Comparison of ENCODE assay signal across 23 cellular contexts in genomic region chr1:38062361-38063288, GRCh38. TPM values are rescaled to one million over a fixed set of nuclear protein-coding genes. Genes with fewer than 3 reads are reported as not detected.
A peak's percentile ranks its signal among the peaks of the same experiment; 100 is the strongest.
DNase-seq lines count a peak whose midpoint lies in the region; ATAC-seq and TF ChIP-seq lines count a peak whose summit lies in the region.
"Had no signal": no experiment of that assay in that cellular context is flagged by ENCODE, and none has a peak within 500 bp of the region (broad histone marks: within the 10 kb centered on the region; RNA-seq: fewer than 3 reads in every experiment).

No MANE protein-coding gene starts in this region.

- no peak overlapping the region for H3K27ac Mint-ChIP-seq in immature natural killer cell
- H3K27ac Mint-ChIP-seq: CD8-positive, alpha-beta T cell had no signal

- no peak overlapping the region for H3K4me3 ChIP-seq in osteoblast (ENCODE audit: insufficient read depth, low read length)
- H3K4me3 ChIP-seq: A549, adrenal gland, HAP-1, left ventricle myocardium inferior, MG63, SJSA1, smooth muscle cell, upper lobe of right lung had no signal

- H4K20me1 ChIP-seq in osteoblast (ENCODE audit: insufficient read depth, low read length): no peaks in the 10 kb centered on the region

- H3K27ac ChIP-seq in osteoblast (ENCODE audit: low read depth, low read length): no peak overlapping the region
- H3K27ac ChIP-seq: A549, adrenal gland, left ventricle myocardium inferior, SJSA1, upper lobe of right lung had no signal

- no peak overlapping the region for H3K4me2 ChIP-seq in osteoblast (ENCODE audit: insufficient read depth, low read length)
- H3K4me2 ChIP-seq: A549, smooth muscle cell had no signal

- H3K36me3 Mint-ChIP-seq in immature natural killer cell: no peaks in the 10 kb centered on the region
- H3K36me3 Mint-ChIP-seq: CD8-positive, alpha-beta T cell had no signal

- no peak for TF ChIP-seq CTCF in osteoblast (IDR thresholded peaks at IDR 0.05; ENCODE audit: extremely low read depth, low read depth, low read length)

- peak; percentile 44 for DNase-seq in NCI-H82 (lab: John Stamatoyannopoulos, UW)
- DNase-seq in NCI-H82 treated with DMSO at 0.1 percent for 48 hours (lab: John Stamatoyannopoulos, UW; ENCODE audit: unreplicated experiment): no peak
- DNase-seq in NCI-H2081 (lab: John Stamatoyannopoulos, UW): peak; percentile 81 to 90
- DNase-seq in NCI-H774 (lab: John Stamatoyannopoulos, UW): peak; percentile 87
- peak; percentile 14 for DNase-seq in osteoblast (ENCODE audit: insufficient read length, low spot score, missing footprints)
- no peak for DNase-seq in immature natural killer cell
- no peak for DNase-seq in effector CD8-positive, alpha-beta T cell (lab: John Stamatoyannopoulos, UW)
- DNase-seq: activated CD4-positive, alpha-beta T cell treated with anti-CD3 and anti-CD28 coated beads, Interleukin-2, amount 50 U/mL, for 1 hour; activated T-cell treated with anti-CD3 and anti-CD28 coated beads for 4 hours; adrenal gland; CD8-positive, alpha-beta T cell; left ventricle myocardium inferior; MG63; stimulated activated naive CD8-positive, alpha-beta T cell treated with anti-CD3 and anti-CD28 coated beads, Interleukin-15, Interleukin-2, amounts not matched to agents 100 U/mL and 50 U/mL, for 24 hours; upper lobe of right lung had no signal

- no peak overlapping the region for H3K4me3 Mint-ChIP-seq in immature natural killer cell
- H3K4me3 Mint-ChIP-seq: CD8-positive, alpha-beta T cell; central memory CD8-positive, alpha-beta T cell had no signal

- no peaks in the 10 kb centered on the region for H3K4me1 Mint-ChIP-seq in immature natural killer cell
- H3K4me1 Mint-ChIP-seq: central memory CD8-positive, alpha-beta T cell had no signal

- H3K27me3 ChIP-seq in osteoblast (ENCODE audit: insufficient read depth, low read length): peaks cover 1% of the 10 kb centered on the region
- H3K27me3 ChIP-seq: adrenal gland, MG63, SJSA1, upper lobe of right lung had no signal

- no peak overlapping the region for H2AFZ ChIP-seq in osteoblast (ENCODE audit: low read length)

- no peak for ATAC-seq in GM19467 (IDR thresholded peaks at IDR 0.05; ENCODE audit: unreplicated experiment)
- ATAC-seq: A549; CD8-positive, alpha-beta T cell; HepG2; upper lobe of right lung had no signal

- peaks cover 10% of the 10 kb centered on the region for H3K4me1 ChIP-seq in osteoblast (ENCODE audit: insufficient read depth, low read length)
- H3K4me1 ChIP-seq: A549, adrenal gland, HAP-1, left ventricle myocardium inferior, upper lobe of right lung had no signal

- no peaks in the 10 kb centered on the region for H3K79me2 ChIP-seq in osteoblast (ENCODE audit: insufficient read depth, low read length)

- H3K9me3 ChIP-seq in osteoblast (ENCODE audit: low read depth, low read length): no peaks in the 10 kb centered on the region
- H3K9me3 ChIP-seq: A549, adrenal gland, HAP-1, left ventricle myocardium inferior, MG63, SJSA1, upper lobe of right lung had no signal

- no peaks in the 10 kb centered on the region for H3K36me3 ChIP-seq in osteoblast (ENCODE audit: insufficient read depth, low read length)
- H3K36me3 ChIP-seq: adrenal gland, HAP-1, left ventricle myocardium inferior, MG63, SJSA1, upper lobe of right lung had no signal

- no peaks in the 10 kb centered on the region for H3K9me3 Mint-ChIP-seq in immature natural killer cell
- H3K9me3 Mint-ChIP-seq: CD8-positive, alpha-beta T cell; central memory CD8-positive, alpha-beta T cell had no signal

- peaks cover 0 to 6% (median 3%) of the 10 kb centered on the region in 3 donors for H3K27me3 Mint-ChIP-seq in immature natural killer cell (ENCODE audit: low read depth in 3 of 3)

RNA-seq across cellular contexts. Expression of gene POU3F1, which starts 16.0 kb away (rescaled TPM):
- under 0.01 TPM in 2 replicates for total RNA-seq in osteoblast
- under 1 TPM in 2 of 3 donors, not detected in 1; 0.14 to 0.43 TPM for polyA plus RNA-seq in immature natural killer cell
- total RNA-seq: G401, HepG2, smooth muscle cell, upper lobe of right lung had no signal
- polyA plus RNA-seq: A549, HepG2 had no signal

RNA-seq across cellular contexts. Expression of gene UTP11, which starts 50.1 kb away (rescaled TPM):
- 38.7 and 39.8 TPM in 2 replicates for total RNA-seq in osteoblast
- 10 to 100 TPM; 22.6 to 32.7 (median 30.4) TPM for polyA plus RNA-seq in immature natural killer cell

RNA-seq across cellular contexts. Expression of gene FHL3, which starts 57.3 kb away (rescaled TPM):
- 21.4 and 25.6 TPM in 2 replicates for total RNA-seq in osteoblast
- 100 to 1,000 TPM in 1 of 3 donors, 10 to 100 TPM in 2; 36.8 to 121 (median 74.1) TPM for polyA plus RNA-seq in immature natural killer cell

Comparison
In these comparisons a context has a peak if more than half of its experiments do, and no peak if none do; other contexts are left out.
1. DNase-seq: peak in NCI-H82 (single experiment), NCI-H2081 (2 of 2), NCI-H774 (single experiment) and osteoblast (single experiment); none in NCI-H82 treated with DMSO at 0.1 percent for 48 hours (single experiment), immature natural killer cell (0 of 3) and effector CD8-positive, alpha-beta T cell (single experiment).